23 cellular contexts compared by ENCODE assay signal in the genomic region with DNA sequence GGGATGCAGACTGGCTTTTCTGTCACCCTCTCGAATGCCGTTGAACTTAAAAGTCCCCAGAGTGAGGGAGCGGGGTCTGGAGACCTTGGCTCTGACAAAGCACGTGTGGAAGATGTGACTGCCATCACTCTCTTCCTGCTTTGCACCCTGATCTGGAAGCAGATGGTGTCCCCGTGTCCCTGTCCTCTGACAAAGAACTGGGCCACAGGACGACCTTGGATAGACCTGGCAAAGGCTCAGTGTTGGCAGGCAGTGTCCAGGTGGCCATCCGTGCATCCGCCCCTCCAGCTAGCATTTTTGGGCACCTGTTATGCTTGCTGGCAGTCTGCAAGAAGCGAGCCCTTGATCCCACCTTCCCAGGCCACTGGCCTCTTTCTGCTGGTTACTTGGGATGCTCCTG. TPM values are rescaled to one million over a fixed set of nuclear protein-coding genes. Genes with fewer than 3 reads are reported as not detected.
DNase-seq lines count a peak whose midpoint lies in the region; ATAC-seq, FAIRE-seq and TF ChIP-seq lines count a peak whose summit lies in the region.
"Had no signal": no experiment of that assay in that cellular context is flagged by ENCODE, and none has a peak within 500 bp of the region (broad histone marks: within the 10 kb centered on the region; RNA-seq: fewer than 3 reads in every experiment).

No MANE protein-coding gene starts in this region.

- ATAC-seq in IMR-90 (ENCODE audit: low read depth) (no peak), left lobe of liver (peak; percentile 21), thoracic aorta (ENCODE audit: insufficient number of reproducible peaks, low FRiP score, low read depth) (no peak)
- ATAC-seq: mucosa of descending colon had no signal

- no peak overlapping the region for H2AFZ ChIP-seq in IMR-90 (replicated peaks; ENCODE audit: low read length, poor library complexity)
- H2AFZ ChIP-seq: parathyroid adenoma had no signal

- no peaks in the 10 kb centered on the region for H3K36me3 ChIP-seq in IMR-90 (ENCODE audit: control insufficient read depth, insufficient read depth, low read length)
- no peaks in the 10 kb centered on the region for H3K36me3 ChIP-seq in thoracic aorta
- H3K36me3 ChIP-seq: brain microvascular endothelial cell had no signal

- H3K4me2 ChIP-seq in IMR-90 (ENCODE audit: low read depth, low read length) = no peak overlapping the region

- H2BK20ac ChIP-seq in IMR-90 (ENCODE audit: low read depth, low read length) = no peak overlapping the region

- H3K27me3 Mint-ChIP-seq in activated CD4-positive, alpha-beta T cell treated with anti-CD3 and anti-CD28 coated beads, Interleukin-2, amount 10 ng/mL, durations not matched to agents 7 days and 5 days = no peaks in the 10 kb centered on the region

- H2AK5ac ChIP-seq in IMR-90 (ENCODE audit: low read depth, low read length) = 0 out of 2 replicates have a peak overlapping the region, but pooled peaks have one; percentile 14

- H3K4me3 ChIP-seq in IMR-90 (ENCODE audit: insufficient read depth, low read depth, low read length) (no peak overlapping the region), thoracic aorta (no peak overlapping the region)
- H3K4me3 ChIP-seq: dorsolateral prefrontal cortex, mucosa of descending colon had no signal

- H4K5ac ChIP-seq in IMR-90 (ENCODE audit: low read depth, low read length) = no peak overlapping the region

- no peaks in the 10 kb centered on the region for H3K27me3 ChIP-seq in IMR-90 (ENCODE audit: control insufficient read depth, insufficient read depth, low read length)
- H3K27me3 ChIP-seq in thoracic aorta (replicated peaks; ENCODE audit: insufficient read depth) = no peaks in the 10 kb centered on the region
- H3K27me3 ChIP-seq: brain microvascular endothelial cell, dorsolateral prefrontal cortex had no signal

- no peak overlapping the region for H2AK9ac ChIP-seq in IMR-90 (replicated peaks; ENCODE audit: low read depth, low read length, poor library complexity)

- no peak overlapping the region for H3K9ac ChIP-seq in IMR-90 (ENCODE audit: low read depth, low read length)
- H3K9ac ChIP-seq: parathyroid adenoma had no signal

- H2BK15ac ChIP-seq in IMR-90 (ENCODE audit: low read depth, low read length) = no peak overlapping the region

- H3K36me3 Mint-ChIP-seq in activated CD4-positive, alpha-beta T cell treated with anti-CD3 and anti-CD28 coated beads, Interleukin-2, amount 10 ng/mL, durations not matched to agents 7 days and 5 days (ENCODE audit: low read depth) = no peaks in the 10 kb centered on the region

- dilution Hi-C loops in IMR-90 (cut with HindIII; ENCODE audit: low sequenced_read_pairs, unreplicated experiment) = no loop called here

- no peak overlapping the region for H3K18ac ChIP-seq in IMR-90 (ENCODE audit: low read depth, low read length)

- BruUV-seq in IMR-90 (replicated peaks; lab: Mats Ljungman, UMichigan) = no TSS peak

- no peak for TF ChIP-seq POLR2A in IMR-90 (IDR thresholded peaks at IDR 0.05; ENCODE audit: low read depth, low read length)

- H3K14ac ChIP-seq in IMR-90 (replicated peaks; ENCODE audit: low read depth, low read length) = no peak overlapping the region

- no peak overlapping the region for H3K23ac ChIP-seq in IMR-90 (ENCODE audit: low read depth, low read length)

- peaks cover 43 to 73% of the 10 kb centered on the region in 2 experiments for H3K79me1 ChIP-seq in IMR-90 (ENCODE audit: low read depth in 1 of 2, low read length in 2 of 2)

- H3K4me3 Mint-ChIP-seq in activated CD4-positive, alpha-beta T cell treated with anti-CD3 and anti-CD28 coated beads, Interleukin-2, amount 10 ng/mL, durations not matched to agents 7 days and 5 days = no peak overlapping the region
- H3K4me3 Mint-ChIP-seq: nephron had no signal

- no peak overlapping the region for H2BK5ac ChIP-seq in IMR-90 (ENCODE audit: low read depth, low read length, poor library complexity, severe bottlenecking)

- no peaks in the 10 kb centered on the region for H3K9me3 Mint-ChIP-seq in activated CD4-positive, alpha-beta T cell treated with anti-CD3 and anti-CD28 coated beads, Interleukin-2, amount 10 ng/mL, durations not matched to agents 7 days and 5 days
- H3K9me3 Mint-ChIP-seq: nephron had no signal

- 74% methylated on average over 2 of the region's 9 CpGs; no CpG with 5 or more reads in 1 of the 2 experiments for WGBS in IMR-90 (ENCODE audit: extremely low coverage in 2 of 2, insufficient read length in 1 of 2), 2 experiments

- intact Hi-C loops in IMR-90 (cut with micrococcal nuclease) = no loop called here

- no peak overlapping the region for H3K4ac ChIP-seq in IMR-90 (ENCODE audit: low read depth, low read length)

- H3K4me1 Mint-ChIP-seq in activated CD4-positive, alpha-beta T cell treated with anti-CD3 and anti-CD28 coated beads, Interleukin-2, amount 10 ng/mL, durations not matched to agents 7 days and 5 days = no peaks in the 10 kb centered on the region

- no peaks in the 10 kb centered on the region for H3K9me3 ChIP-seq in IMR-90 (ENCODE audit: control insufficient read depth, insufficient read depth, low read length)
- H3K9me3 ChIP-seq in thoracic aorta = no peaks in the 10 kb centered on the region
- H3K9me3 ChIP-seq: mucosa of descending colon had no signal

- H3K56ac ChIP-seq in IMR-90 (ENCODE audit: extremely low read depth, insufficient read depth, low read length) = no peak overlapping the region

- H3K4me1 ChIP-seq in IMR-90 (ENCODE audit: control insufficient read depth, insufficient read depth, low read length) (peaks cover 18% of the 10 kb centered on the region), thoracic aorta (ENCODE audit: control insufficient read depth in 1 of 2, low read depth in 2 of 2) (peaks cover 81 to 98% of the 10 kb centered on the region in 2 donors)

- H4K91ac ChIP-seq in IMR-90 (ENCODE audit: insufficient read depth, low read depth, low read length) = no peak overlapping the region

- in situ Hi-C loops in IMR-90 (cut with MboI; ENCODE audit: low sequenced_read_pairs) = no loop called here

- H3K27ac ChIP-seq in IMR-90 (ENCODE audit: insufficient read depth, low read length) = no peak overlapping the region
- peak overlapping the region; percentile 99 for H3K27ac ChIP-seq in thoracic aorta
- H3K27ac ChIP-seq: brain microvascular endothelial cell, HL-60, parathyroid adenoma had no signal

- H4K8ac ChIP-seq in IMR-90 (ENCODE audit: low read depth in 2 of 2, low read length in 2 of 2) = no peak overlapping the region

- no peak for TF ChIP-seq RAD21 in IMR-90 (IDR thresholded peaks at IDR 0.05; ENCODE audit: low read length)

- DNase-seq in IMR-90 = no peak
- DNase-seq in cerebellar cortex (ENCODE audit: low spot score) = peak; percentile 90
- peak; percentile 77 for DNase-seq in left lobe of liver (ENCODE audit: low spot score)
- DNase-seq in thoracic aorta (ENCODE audit: low spot score) = no peak
- no peak for DNase-seq in HTR-8/SVneo (ENCODE audit: insufficient read length, low spot score)
- DNase-seq in GM10248 (ENCODE audit: extremely low spot score) = no peak
- no peak for DNase-seq in activated CD4-positive, alpha-beta T cell treated with anti-CD3 and anti-CD28 coated beads, Interleukin-2, amount 10 ng/mL, durations not matched to agents 7 days and 5 days
- DNase-seq: activated CD8-positive, alpha-beta memory T cell treated with anti-CD3 and anti-CD28 coated beads for 24 hours; activated gamma-delta T cell treated with Interleukin-2 at 50 U/mL for 16 hours; activated T-cell treated with anti-CD3 and anti-CD28 coated beads, Interleukin-2, amount 50 U/mL, for 1 hour; brain microvascular endothelial cell; head of caudate nucleus; mucosa of descending colon; NCI-H1694 treated with DMSO at 0.1 percent for 48 hours; NCI-H69; stimulated activated CD8-positive, alpha-beta memory T cell treated with anti-CD3 and anti-CD28 coated beads, Interleukin-4, amount 100 ng/mL, for 48 hours had no signal

- POLR2A ChIA-PET in IMR-90 (lab: Charles Lee; ENCODE audit: unreplicated experiment) = no interaction called here
- POLR2A ChIA-PET in GM10248 (lab: Yijun Ruan, JAX) = no interaction called here
- POLR2A ChIA-PET in activated CD4-positive, alpha-beta T cell treated with anti-CD3 and anti-CD28 coated beads, Interleukin-2, amount 10 ng/mL, durations not matched to agents 7 days and 5 days (lab: Charles Lee) = no interaction called here

- CTCF ChIA-PET in IMR-90 (lab: Yijun Ruan, JAX) (no interaction called here), GM10248 (lab: Yijun Ruan, JAX) (interaction anchor here (1.2 kb wide), 1 partner anchor 40 kb away, joined by 4 read pairs; no protein-coding TSS in a partner anchor)
- CTCF ChIA-PET in activated CD4-positive, alpha-beta T cell treated with anti-CD3 and anti-CD28 coated beads, Interleukin-2, amount 10 ng/mL, durations not matched to agents 7 days and 5 days (lab: Charles Lee) = no interaction called here

- no peak overlapping the region for H2BK120ac ChIP-seq in IMR-90 (ENCODE audit: low read depth, low read length)

- peaks cover 4% of the 10 kb centered on the region; the same call in 1 of the 2 replicates for H4K20me1 ChIP-seq in IMR-90 (ENCODE audit: insufficient read depth, low read length)

- TF ChIP-seq CTCF in IMR-90 (conservative IDR thresholded peaks at IDR 0.05; ENCODE audit: low read depth, low read length) (no peak), thoracic aorta (IDR thresholded peaks at IDR 0.05) (no peak), GM10248 (IDR thresholded peaks at IDR 0.05; ENCODE audit: control extremely low read depth, extremely low read depth, low read depth, missing control alignments) (no peak)

- H3K27ac Mint-ChIP-seq in activated CD4-positive, alpha-beta T cell treated with anti-CD3 and anti-CD28 coated beads, Interleukin-2, amount 10 ng/mL, durations not matched to agents 7 days and 5 days = no peak overlapping the region

- FAIRE-seq in HTR-8/SVneo (lab: Jason Lieb, UNC) = no peak
- FAIRE-seq: GM19239, TTC549 had no signal

- peaks cover 28% of the 10 kb centered on the region for H3K9me1 ChIP-seq in IMR-90 (ENCODE audit: insufficient read depth, low read length)

TF ChIP-seq in IMR-90, 13 proteins besides CTCF, POLR2A, EP300 and RAD21 (continues in another document):
- TF ChIP-seq, protein P1, sequence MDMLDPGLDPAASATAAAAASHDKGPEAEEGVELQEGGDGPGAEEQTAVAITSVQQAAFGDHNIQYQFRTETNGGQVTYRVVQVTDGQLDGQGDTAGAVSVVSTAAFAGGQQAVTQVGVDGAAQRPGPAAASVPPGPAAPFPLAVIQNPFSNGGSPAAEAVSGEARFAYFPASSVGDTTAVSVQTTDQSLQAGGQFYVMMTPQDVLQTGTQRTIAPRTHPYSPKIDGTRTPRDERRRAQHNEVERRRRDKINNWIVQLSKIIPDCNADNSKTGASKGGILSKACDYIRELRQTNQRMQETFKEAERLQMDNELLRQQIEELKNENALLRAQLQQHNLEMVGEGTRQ (IDR thresholded peaks at IDR 0.05; ENCODE audit: low read depth, low read length) = no peak
- TF ChIP-seq MAFK (IDR thresholded peaks at IDR 0.05; ENCODE audit: low read depth, low read length) (no peak), FOS (IDR thresholded peaks at IDR 0.05; ENCODE audit: low read depth, low read length) (no peak)

RNA-seq across cellular contexts. Expression of a gene that starts 27.4 kb away (rescaled TPM):
- total RNA-seq in IMR-90 (2012; rRNA removed) (4.8 and 5.0 TPM in 2 replicates), left lobe of liver (126 TPM), thoracic aorta (100 to 1,000 TPM; 226 to 301 TPM)
- 12.4 and 14.5 TPM in 2 replicates for polyA plus RNA-seq in IMR-90 (2012; rRNA removed)
- 7.7 and 12.8 TPM in 2 replicates for polyA plus RNA-seq in IMR-90 (2012; cell fraction: cytosol; rRNA removed)
- 23.3 and 59.8 TPM in 2 replicates for polyA plus RNA-seq in IMR-90 (2012; cell fraction: nucleus; rRNA removed; ENCODE audit: low replicate concordance)
- not detected for total RNA-seq in activated CD4-positive, alpha-beta T cell treated with anti-CD3 and anti-CD28 coated beads, Interleukin-2, amount 10 ng/mL, durations not matched to agents 7 days and 5 days
- total RNA-seq: T-helper 1 cell treated with Interleukin-12 subunit alpha and Interleukin-12 subunit beta and Interleukin-4 antibody, amounts not matched to agents 30 ng/mL and 1 ng/mL, for 36 hours had no signal

Comparison
In these comparisons a context has a peak if more than half of its experiments do, and no peak if none do; other contexts are left out.
1. DNase-seq: peak in cerebellar cortex (single experiment) and left lobe of liver (single experiment); none in IMR-90 (single experiment), thoracic aorta (single experiment), HTR-8/SVneo (single experiment), GM10248 (single experiment) and activated CD4-positive, alpha-beta T cell treated with anti-CD3 and anti-CD28 coated beads, Interleukin-2, amount 10 ng/mL, durations not matched to agents 7 days and 5 days (single experiment).
2. RNA of a gene that starts 27.4 kb away (total RNA-seq): 226 to 301 TPM in thoracic aorta and 126 TPM in left lobe of liver (single experiment); 4.8 to 5.0 TPM in IMR-90 and not detected in activated CD4-positive, alpha-beta T cell treated with anti-CD3 and anti-CD28 coated beads, Interleukin-2, amount 10 ng/mL, durations not matched to agents 7 days and 5 days; every median in the first group is over 10 times any median in the second.